Comparison of ENCODE assay signal across 1 cellular context in genomic region chr3:194140520-194141414, GRCh38.
TF ChIP-seq lines count a peak whose summit lies in the region.

No MANE protein-coding gene starts in this region.

TF ChIP-seq in WTC11, 78 proteins besides CTCF, POLR2A, EP300 and RAD21 (continued from another document):
- TF ChIP-seq ZNF281 (CRISPR knock-in tag; IDR thresholded peaks at IDR 0.05) (0 out of 2 replicates have a peak, but pooled peaks have one; percentile 58), E2F5 (CRISPR knock-in tag; IDR thresholded peaks at IDR 0.05) (peak; percentile 85), TP53 (CRISPR knock-in tag; IDR thresholded peaks at IDR 0.05) (no peak), FOXP1 (CRISPR knock-in tag; IDR thresholded peaks at IDR 0.05; ENCODE audit: borderline replicate concordance) (peak; percentile 87), ZNF416 (CRISPR knock-in tag; IDR thresholded peaks at IDR 0.05) (no peak), ZNF512 (CRISPR knock-in tag; IDR thresholded peaks at IDR 0.05; ENCODE audit: borderline replicate concordance) (0 out of 2 replicates have a peak, but pooled peaks have one; percentile 24), MAX (CRISPR knock-in tag; IDR thresholded peaks at IDR 0.05) (peak; percentile 47; the same call in 1 of the 2 replicates), ETV6 (CRISPR knock-in tag; IDR thresholded peaks at IDR 0.05) (peak; percentile 64; the same call in 1 of the 2 replicates), HMGA2 (CRISPR knock-in tag; IDR thresholded peaks at IDR 0.05) (0 out of 2 replicates have a peak, but pooled peaks have one; percentile 4), NR2C2 (CRISPR knock-in tag; IDR thresholded peaks at IDR 0.05) (no peak), PRDM15 (CRISPR knock-in tag; IDR thresholded peaks at IDR 0.05) (no peak), ZNF396 (CRISPR knock-in tag; IDR thresholded peaks at IDR 0.05; ENCODE audit: borderline replicate concordance) (no peak), AR (CRISPR knock-in tag; IDR thresholded peaks at IDR 0.05) (peak; percentile 55; the same call in 1 of the 2 replicates), GTF2I (CRISPR knock-in tag; conservative IDR thresholded peaks at IDR 0.05) (0 out of 2 replicates have a peak, but pooled peaks have one; percentile 24), MYBL2 (CRISPR knock-in tag; IDR thresholded peaks at IDR 0.05) (peak; percentile 76; the same call in 1 of the 2 replicates), ZNF219 (CRISPR knock-in tag; IDR thresholded peaks at IDR 0.05; ENCODE audit: borderline replicate concordance) (no peak), SP1 (CRISPR knock-in tag; conservative IDR thresholded peaks at IDR 0.05) (0 out of 2 replicates have a peak, but pooled peaks have one; percentile 48), ZBTB21 (CRISPR knock-in tag; IDR thresholded peaks at IDR 0.05; ENCODE audit: borderline replicate concordance) (no peak), EMX1 (CRISPR knock-in tag; IDR thresholded peaks at IDR 0.05) (0 out of 2 replicates have a peak, but pooled peaks have one; percentile 67), ZNF423 (CRISPR knock-in tag; IDR thresholded peaks at IDR 0.05) (peak; percentile 98), ZBTB43 (CRISPR knock-in tag; IDR thresholded peaks at IDR 0.05) (peak; percentile 86; the same call in 1 of the 2 replicates), ZNF532 (CRISPR knock-in tag; IDR thresholded peaks at IDR 0.05; ENCODE audit: borderline replicate concordance) (no peak), ZNF232 (CRISPR knock-in tag; IDR thresholded peaks at IDR 0.05) (no peak), E2F1 (CRISPR knock-in tag; IDR thresholded peaks at IDR 0.05) (no peak), PRRX2 (CRISPR knock-in tag; IDR thresholded peaks at IDR 0.05) (peak; percentile 8; the same call in 1 of the 2 replicates)
TF ChIP-seq in WTC11: peak in this region for 17.
